ENCODE assay signal across 7 cellular contexts in the genomic region with DNA sequence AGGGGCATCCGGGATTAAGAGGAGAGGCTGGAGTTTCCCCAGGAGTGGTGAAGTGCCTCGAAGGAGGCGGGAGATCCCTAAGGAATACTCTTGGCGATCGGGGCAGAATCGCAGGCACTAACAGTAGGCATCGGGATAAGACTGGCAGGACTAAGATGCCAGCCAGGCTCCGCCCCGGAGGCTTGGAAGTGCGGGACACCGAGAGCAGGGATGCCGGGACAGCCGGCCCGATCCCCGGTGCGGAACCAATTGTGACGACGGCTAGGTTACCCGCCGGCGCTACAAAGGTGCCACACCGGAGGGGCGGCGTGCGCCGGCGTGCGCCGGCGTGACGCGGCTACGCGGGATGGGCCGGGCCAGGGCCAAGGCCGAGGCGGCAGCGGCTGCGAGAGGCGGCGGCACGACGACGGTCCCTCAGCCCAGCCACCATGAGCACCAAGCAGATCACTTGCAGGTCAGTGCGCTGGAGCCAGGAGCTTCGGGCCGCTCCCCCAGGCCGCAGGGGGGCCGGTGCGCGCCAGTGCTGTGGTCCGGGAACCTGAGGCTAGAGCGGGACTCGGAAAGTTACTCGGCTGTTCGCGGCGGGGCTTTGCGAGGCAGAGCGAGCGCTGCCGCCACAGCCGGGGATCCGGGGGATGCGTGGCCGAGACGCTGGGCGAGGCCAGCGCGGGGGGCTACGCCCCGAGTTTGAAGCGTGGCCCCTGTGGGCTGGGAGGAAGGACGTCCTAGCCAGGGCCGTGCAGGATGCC. TPM values are rescaled to one million over a fixed set of nuclear protein-coding genes. Genes with fewer than 3 reads are reported as not detected.
DNase-seq lines count a peak whose midpoint lies in the region; ATAC-seq and TF ChIP-seq lines count a peak whose summit lies in the region.

A gene with protein sequence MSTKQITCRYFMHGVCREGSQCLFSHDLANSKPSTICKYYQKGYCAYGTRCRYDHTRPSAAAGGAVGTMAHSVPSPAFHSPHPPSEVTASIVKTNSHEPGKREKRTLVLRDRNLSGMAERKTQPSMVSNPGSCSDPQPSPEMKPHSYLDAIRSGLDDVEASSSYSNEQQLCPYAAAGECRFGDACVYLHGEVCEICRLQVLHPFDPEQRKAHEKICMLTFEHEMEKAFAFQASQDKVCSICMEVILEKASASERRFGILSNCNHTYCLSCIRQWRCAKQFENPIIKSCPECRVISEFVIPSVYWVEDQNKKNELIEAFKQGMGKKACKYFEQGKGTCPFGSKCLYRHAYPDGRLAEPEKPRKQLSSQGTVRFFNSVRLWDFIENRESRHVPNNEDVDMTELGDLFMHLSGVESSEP (plus strand): TSS at position 365 of the 749 bp plus-strand sequence. CDS start 64 bp downstream, at position 429.

- peak; percentile 24 for DNase-seq in NCI-H1694 treated with DMSO at 0.1 percent for 48 hours (lab: John Stamatoyannopoulos, UW)
- peak; percentile 77 for DNase-seq in T-helper 9 cell
- DNase-seq in astrocyte of the cerebellum (ENCODE audit: low read depth): no peak
- DNase-seq in hepatocyte (ENCODE audit: low spot score): peak; percentile 94
- peak; percentile 55 for DNase-seq in retinal pigment epithelial cell (ENCODE audit: low read depth)

- 2% methylated on average over 71 of the region's 75 CpGs for WGBS in hepatocyte (ENCODE audit: low lambda C conversion rate, missing lambda C conversion rate)

- no peaks in the 10 kb centered on the region for H3K9me3 ChIP-seq in hepatocyte (ENCODE audit: low read depth)

- in situ Hi-C loops in astrocyte of the cerebellum (cut with HindIII; ENCODE audit: low sequenced_read_pairs): no loop called here

- H3K9me2 ChIP-seq in hepatocyte (replicated peaks; ENCODE audit: insufficient read depth): no peaks in the 10 kb centered on the region

- peak within 1 kb of the TSS; percentile 99 for H3K27ac ChIP-seq in hepatocyte

- peaks cover 40% of the 10 kb centered on the region for H4K20me1 ChIP-seq in hepatocyte (ENCODE audit: insufficient read depth, poor library complexity, severe bottlenecking)

- H3K4me2 ChIP-seq in hepatocyte: peak within 1 kb of the TSS; percentile 86

- peaks cover 46% of the 10 kb centered on the region for H3K79me2 ChIP-seq in hepatocyte

- peak; percentile 38 for ATAC-seq in GM18499 (IDR thresholded peaks at IDR 0.05; ENCODE audit: insufficient read depth, unreplicated experiment)
- peak; percentile 73 for ATAC-seq in HG02840 (IDR thresholded peaks at IDR 0.05; ENCODE audit: low FRiP score, unreplicated experiment)

- peaks cover 21% of the 10 kb centered on the region for H3K4me1 ChIP-seq in hepatocyte (ENCODE audit: insufficient read depth)

- TF ChIP-seq CTCF in astrocyte of the cerebellum (IDR thresholded peaks at IDR 0.05; ENCODE audit: low read depth, low read length, missing control alignments) (no peak), hepatocyte (IDR thresholded peaks at IDR 0.05; ENCODE audit: poor library complexity) (no peak), retinal pigment epithelial cell (conservative IDR thresholded peaks at IDR 0.05; ENCODE audit: low read depth, low read length) (no peak)

- H3K27me3 ChIP-seq in hepatocyte: peaks cover 3% of the 10 kb centered on the region

- H3K4me3 ChIP-seq in astrocyte of the cerebellum (ENCODE audit: low read depth, low read length): peak within 1 kb of the TSS; percentile 84
- peak within 1 kb of the TSS; percentile 89 for H3K4me3 ChIP-seq in hepatocyte
- H3K4me3 ChIP-seq in retinal pigment epithelial cell (ENCODE audit: low read length): peak within 1 kb of the TSS; percentile 73

- H3K36me3 ChIP-seq in hepatocyte (replicated peaks; ENCODE audit: insufficient read depth, low read depth): no peaks in the 10 kb centered on the region

- H2AFZ ChIP-seq in hepatocyte: peak within 1 kb of the TSS; percentile 91

RNA-seq across cellular contexts. Expression of the gene that starts here (rescaled TPM):
- total RNA-seq in hepatocyte: 29.2 and 30.1 TPM in 2 replicates
- 22.6 and 24.6 TPM in 2 replicates for polyA plus RNA-seq in hepatocyte
